ENCODE assay signal across 9 cellular contexts in genomic region chr11:86954288-86955110, GRCh38. TPM values are rescaled to one million over a fixed set of nuclear protein-coding genes. Genes with fewer than 3 reads are reported as not detected.
DNase-seq lines count a peak whose midpoint lies in the region; ATAC-seq and FAIRE-seq lines count a peak whose summit lies in the region.
"Had no signal": no experiment of that assay in that cellular context is flagged by ENCODE, and none has a peak within 500 bp of the region (broad histone marks: within the 10 kb centered on the region; RNA-seq: fewer than 3 reads in every experiment).

No MANE protein-coding gene starts in this region.

- ATAC-seq in HG03354 (IDR thresholded peaks at IDR 0.05; ENCODE audit: poor library complexity, severe bottlenecking, unreplicated experiment), result peak; percentile 9
- ATAC-seq in activated naive CD8-positive, alpha-beta T cell treated with anti-CD3 and anti-CD28 coated beads, Interleukin-2, amount 10 ng/mL, durations not matched to agents 7 days and 5 days (ENCODE audit: low read depth), result peak; percentile 25

- no peaks in the 10 kb centered on the region for H3K9me3 ChIP-seq in iPS-15b (ENCODE audit: control insufficient read depth, insufficient read depth, low read length)

- peaks cover 8% of the 10 kb centered on the region for H3K4me1 Mint-ChIP-seq in activated naive CD8-positive, alpha-beta T cell treated with anti-CD3 and anti-CD28 coated beads, Interleukin-2, amount 10 ng/mL, durations not matched to agents 7 days and 5 days

- H3K4me3 ChIP-seq in iPS-15b (ENCODE audit: low read depth, low read length) (peak overlapping the region; percentile 47), skin epidermis (peak overlapping the region; percentile 49 to 75 (median 65))

- peak; percentile 53 for DNase-seq in DMS 273 (lab: John Stamatoyannopoulos, UW; ENCODE audit: unreplicated experiment)
- no peak for DNase-seq in DMS 273 treated with DMSO at 0.1 percent for 48 hours (lab: John Stamatoyannopoulos, UW)
- no peak for DNase-seq in activated naive CD8-positive, alpha-beta T cell treated with anti-CD3 and anti-CD28 coated beads, Interleukin-2, amount 10 ng/mL, durations not matched to agents 7 days and 5 days
- no peak for DNase-seq in RCC 7860 (ENCODE audit: low spot score)
- DNase-seq in activated effector memory CD4-positive, alpha-beta T cell treated with anti-CD3 and anti-CD28 coated beads, Interleukin-2, amount 50 U/mL, for 16 hours, result no peak

- peaks cover 5% of the 10 kb centered on the region for H3K4me1 ChIP-seq in iPS-15b (ENCODE audit: control insufficient read depth, insufficient read depth, low read length)

- peak overlapping the region; percentile 19 to 85 (median 72) for H3K27ac ChIP-seq in skin epidermis

- POLR2A ChIA-PET in activated naive CD8-positive, alpha-beta T cell treated with anti-CD3 and anti-CD28 coated beads, Interleukin-2, amount 10 ng/mL, durations not matched to agents 7 days and 5 days (lab: Charles Lee), result no interaction called here

- peaks cover 8% of the 10 kb centered on the region for H3K36me3 ChIP-seq in iPS-15b (ENCODE audit: control insufficient read depth, insufficient read depth, low read length)

- peak overlapping the region; percentile 59 for H3K4me3 Mint-ChIP-seq in activated naive CD8-positive, alpha-beta T cell treated with anti-CD3 and anti-CD28 coated beads, Interleukin-2, amount 10 ng/mL, durations not matched to agents 7 days and 5 days

- no peaks in the 10 kb centered on the region for H3K36me3 Mint-ChIP-seq in activated naive CD8-positive, alpha-beta T cell treated with anti-CD3 and anti-CD28 coated beads, Interleukin-2, amount 10 ng/mL, durations not matched to agents 7 days and 5 days

- no peak overlapping the region for H3K27ac Mint-ChIP-seq in activated naive CD8-positive, alpha-beta T cell treated with anti-CD3 and anti-CD28 coated beads, Interleukin-2, amount 10 ng/mL, durations not matched to agents 7 days and 5 days

- peaks cover 14% of the 10 kb centered on the region for H3K27me3 ChIP-seq in iPS-15b (ENCODE audit: control insufficient read depth, insufficient read depth, low read length)

- FAIRE-seq in RCC 7860 (lab: Jason Lieb, UNC), result no peak
- FAIRE-seq: A204.1 had no signal

- H3K9ac ChIP-seq in iPS-15b (ENCODE audit: low read depth, low read length), result no peak overlapping the region

- H3K9me3 Mint-ChIP-seq in activated naive CD8-positive, alpha-beta T cell treated with anti-CD3 and anti-CD28 coated beads, Interleukin-2, amount 10 ng/mL, durations not matched to agents 7 days and 5 days, result no peaks in the 10 kb centered on the region

- H3K27me3 Mint-ChIP-seq in activated naive CD8-positive, alpha-beta T cell treated with anti-CD3 and anti-CD28 coated beads, Interleukin-2, amount 10 ng/mL, durations not matched to agents 7 days and 5 days, result peaks cover 58% of the 10 kb centered on the region

RNA-seq across cellular contexts. Expression of gene FZD4, which starts 0.7 kb away (rescaled TPM):
- under 1 TPM; 0.11 TPM for total RNA-seq in activated naive CD8-positive, alpha-beta T cell treated with anti-CD3 and anti-CD28 coated beads, Interleukin-2, amount 10 ng/mL, durations not matched to agents 7 days and 5 days
